ENCODE assay signal across 8 cellular contexts in genomic region chr7:77247206-77247850, GRCh38. TPM values are rescaled to one million over a fixed set of nuclear protein-coding genes. Genes with fewer than 3 reads are reported as not detected.
DNase-seq lines count a peak whose midpoint lies in the region; ATAC-seq and TF ChIP-seq lines count a peak whose summit lies in the region.

No MANE protein-coding gene starts in this region.

- no peak overlapping the region for H3K23ac ChIP-seq in trophoblast cell (ENCODE audit: low read length)

- CTCF ChIA-PET in RWPE1 (lab: Yijun Ruan, JAX): interaction anchor here (0.5 to 1.1 kb wide), 10 partner anchors 8 to 1198 kb away, joined by 3 to 8 read pairs (median 4); no protein-coding TSS in a partner anchor

- H3K27me3 ChIP-seq in gastroesophageal sphincter: no peaks in the 10 kb centered on the region
- no peaks in the 10 kb centered on the region for H3K27me3 ChIP-seq in trophoblast cell (ENCODE audit: insufficient read depth, low read length)
- H3K27me3 ChIP-seq in upper lobe of right lung: no peaks in the 10 kb centered on the region

- H3K4me3 ChIP-seq in gastroesophageal sphincter: no peak overlapping the region
- no peak overlapping the region for H3K4me3 ChIP-seq in trophoblast cell (ENCODE audit: low read depth, low read length)
- H3K4me3 ChIP-seq in upper lobe of right lung: no peak overlapping the region

- H3K36me3 ChIP-seq in gastroesophageal sphincter (peaks cover 0 to 4% of the 10 kb centered on the region in 2 donors), trophoblast cell (ENCODE audit: control insufficient read depth in 1 of 2, insufficient read depth in 2 of 2, low read length in 2 of 2) (no peaks in the 10 kb centered on the region), upper lobe of right lung (no peaks in the 10 kb centered on the region)

- H3K4ac ChIP-seq in trophoblast cell (ENCODE audit: low read depth, low read length): no peak overlapping the region

- intact Hi-C loops in upper lobe of right lung (cut with DNase I): no loop called here

- H4K12ac ChIP-seq in trophoblast cell (ENCODE audit: low read depth, low read length): no peak overlapping the region

- no peak overlapping the region for H3K18ac ChIP-seq in trophoblast cell (ENCODE audit: low read length)

- TF ChIP-seq POLR2A in gastroesophageal sphincter (IDR thresholded peaks at IDR 0.05): no peak

- H4K91ac ChIP-seq in trophoblast cell (ENCODE audit: low read depth, low read length): no peak overlapping the region

- DNase-seq in DMS153 treated with DMSO at 0.1 percent for 48 hours (lab: John Stamatoyannopoulos, UW; ENCODE audit: unreplicated experiment): peak; percentile 44
- peak; percentile 64 for DNase-seq in M059J (ENCODE audit: low read depth)
- DNase-seq in RWPE1 (ENCODE audit: low spot score): peak; percentile 57
- peak; percentile 70 for DNase-seq in activated T-helper 1 cell treated with Interleukin-2 at 50 U/mL for 16 hours (ENCODE audit: low read depth)
- peak; percentile 58 to 86 for DNase-seq in trophoblast cell
- peak; percentile 81 for DNase-seq in upper lobe of right lung

- no peak overlapping the region for H3K14ac ChIP-seq in trophoblast cell (ENCODE audit: low read length)

- WGBS in gastroesophageal sphincter (ENCODE audit: low coverage in 1 of 2), 2 donors: 35 to 40% methylated on average over 3 of the region's 3 CpGs
- WGBS in trophoblast cell (ENCODE audit: extremely low coverage, insufficient coverage, insufficient read length): no CpG with 5 or more reads among the region's 3 CpGs

- H3K27ac ChIP-seq in RWPE1 (no peak overlapping the region), gastroesophageal sphincter (peak overlapping the region in 1 of 4 donors; percentile 81), trophoblast cell (ENCODE audit: low read depth, low read length) (no peak overlapping the region), upper lobe of right lung (no peak overlapping the region)

- H2BK120ac ChIP-seq in trophoblast cell (ENCODE audit: insufficient read depth, low read length, poor library complexity): no peak overlapping the region

- no peak overlapping the region for H2BK5ac ChIP-seq in trophoblast cell (ENCODE audit: low read depth, low read length, poor library complexity)

- TF ChIP-seq EP300 in gastroesophageal sphincter (IDR thresholded peaks at IDR 0.05): no peak

- TF ChIP-seq CTCF in RWPE1 (conservative IDR thresholded peaks at IDR 0.05; ENCODE audit: low read depth): peak; percentile 86
- TF ChIP-seq CTCF in gastroesophageal sphincter (IDR thresholded peaks at IDR 0.05): peak; percentile 70 to 91 (median 78)
- peak; percentile 89 for TF ChIP-seq CTCF in upper lobe of right lung (IDR thresholded peaks at IDR 0.05)

- H3K4me1 ChIP-seq in gastroesophageal sphincter (peaks cover 4 to 46% (median 10%) of the 10 kb centered on the region in 3 donors), trophoblast cell (ENCODE audit: control insufficient read depth in 1 of 2, insufficient read depth in 2 of 2, low read length in 2 of 2) (no peaks in the 10 kb centered on the region), upper lobe of right lung (peaks cover 12% of the 10 kb centered on the region)

- no peak overlapping the region for H3K4me2 ChIP-seq in trophoblast cell (ENCODE audit: low read length)

- no peak overlapping the region for H2AFZ ChIP-seq in trophoblast cell (ENCODE audit: insufficient read depth, low read length, poor library complexity)

- no peak overlapping the region for H2AK5ac ChIP-seq in trophoblast cell (ENCODE audit: low read length)

- no peak overlapping the region for H2BK12ac ChIP-seq in trophoblast cell (ENCODE audit: low read length)

- H3K79me2 ChIP-seq in trophoblast cell (ENCODE audit: control insufficient read depth, insufficient read depth, low read length, poor library complexity): no peaks in the 10 kb centered on the region

- ATAC-seq in GM21723 (IDR thresholded peaks at IDR 0.05; ENCODE audit: unreplicated experiment) (peak; percentile 77), gastroesophageal sphincter (peak; percentile 53), upper lobe of right lung (peak; percentile 93)

- H3K9me3 ChIP-seq in gastroesophageal sphincter: no peaks in the 10 kb centered on the region
- H3K9me3 ChIP-seq in trophoblast cell (ENCODE audit: insufficient read depth, low read depth, low read length): no peaks in the 10 kb centered on the region
- no peaks in the 10 kb centered on the region for H3K9me3 ChIP-seq in upper lobe of right lung

- H3K9ac ChIP-seq in trophoblast cell (ENCODE audit: low read length): no peak overlapping the region

- H4K8ac ChIP-seq in trophoblast cell (ENCODE audit: low read depth, low read length): no peak overlapping the region

- no peaks in the 10 kb centered on the region for H3K79me1 ChIP-seq in trophoblast cell (ENCODE audit: low read length)

- POLR2A ChIA-PET in RWPE1 (lab: Yijun Ruan, JAX; ENCODE audit: low non-redundant PET): no interaction called here

RNA-seq across cellular contexts. Expression of gene FGL2, which starts 47.7 kb away (rescaled TPM):
- total RNA-seq in M059J (2014; rRNA removed; shearing (Covaris generic)): 0.34 TPM in 1 of 2 replicates, not detected in the other
- 100 to 1,000 TPM; 199 to 756 (median 378) TPM for total RNA-seq in gastroesophageal sphincter
- not detected in 2 replicates for polyA plus RNA-seq in trophoblast cell (2013)
- total RNA-seq in upper lobe of right lung: 32.1 TPM

Comparison
In these comparisons a context has a peak if more than half of its experiments do, and no peak if none do; other contexts are left out.
1. RNA of gene FGL2, which starts 47.7 kb away (total RNA-seq): 199 to 756 TPM in gastroesophageal sphincter and 32.1 TPM in upper lobe of right lung (single experiment); 0.34 TPM in M059J; every median in the first group is over 10 times any median in the second.
2. Peak in every context shown above with its lines, with median percentiles within 50 percentile points of each other: DNase-seq, ATAC-seq and CTCF ChIP-seq.